ENCODE assay signal across 16 cellular contexts in genomic region chr4:73815145-73815544, GRCh38. TPM values are rescaled to one million over a fixed set of nuclear protein-coding genes. Genes with fewer than 3 reads are reported as not detected.
DNase-seq lines count a peak whose midpoint lies in the region; ATAC-seq and TF ChIP-seq lines count a peak whose summit lies in the region.
"Had no signal": no experiment of that assay in that cellular context is flagged by ENCODE, and none has a peak within 500 bp of the region (broad histone marks: within the 10 kb centered on the region; RNA-seq: fewer than 3 reads in every experiment).

No MANE protein-coding gene starts in this region.

- CTCF ChIA-PET in A673 (lab: Charles Lee) = no interaction called here

- no peaks in the 10 kb centered on the region for H3K27me3 Mint-ChIP-seq in T-helper 17 cell
- H3K27me3 Mint-ChIP-seq: activated naive CD8-positive, alpha-beta T cell treated with anti-CD3 and anti-CD28 coated beads, Interleukin-2, amount 10 ng/mL, durations not matched to agents 7 days and 5 days; T-cell had no signal

- TF ChIP-seq CTCF in A673 (conservative IDR thresholded peaks at IDR 0.05; ENCODE audit: low read depth, low read length) = no peak
- no peak for TF ChIP-seq CTCF in osteoblast (IDR thresholded peaks at IDR 0.05; ENCODE audit: extremely low read depth, low read depth, low read length)

- POLR2A ChIA-PET in A673 (lab: Charles Lee; ENCODE audit: low non-redundant PET) = no interaction called here

- no peak overlapping the region for H3K4me3 Mint-ChIP-seq in T-helper 17 cell
- H3K4me3 Mint-ChIP-seq: activated naive CD8-positive, alpha-beta T cell treated with anti-CD3 and anti-CD28 coated beads, Interleukin-2, amount 10 ng/mL, durations not matched to agents 7 days and 5 days; HFFc6; nephron progenitor cell; T-cell had no signal

- ATAC-seq in T-helper 17 cell = peak; percentile 68
- ATAC-seq: T-cell had no signal

- H3K9me3 ChIP-seq in T-helper 17 cell (ENCODE audit: control insufficient read depth, low read length, poor library complexity, severe bottlenecking) (no peaks in the 10 kb centered on the region), A673 (ENCODE audit: low read depth, low read length, poor library complexity, severe bottlenecking) (no peaks in the 10 kb centered on the region), osteoblast (ENCODE audit: low read depth, low read length) (no peaks in the 10 kb centered on the region)
- H3K9me3 ChIP-seq: tibial artery had no signal

- H3K27ac Mint-ChIP-seq in T-helper 17 cell = no peak overlapping the region
- H3K27ac Mint-ChIP-seq: activated naive CD8-positive, alpha-beta T cell treated with anti-CD3 and anti-CD28 coated beads, Interleukin-2, amount 10 ng/mL, durations not matched to agents 7 days and 5 days; HFFc6; nephron progenitor cell; T-cell had no signal

- BruUV-seq in A673 (replicated peaks; lab: Mats Ljungman, UMichigan) = no TSS peak

- H3K36me3 Mint-ChIP-seq in T-helper 17 cell (ENCODE audit: low read depth) = no peaks in the 10 kb centered on the region
- H3K36me3 Mint-ChIP-seq: activated naive CD8-positive, alpha-beta T cell treated with anti-CD3 and anti-CD28 coated beads, Interleukin-2, amount 10 ng/mL, durations not matched to agents 7 days and 5 days; T-cell had no signal

- intact Hi-C loops in A673 (cut with micrococcal nuclease; ENCODE audit: unreplicated experiment) = no loop called here

- no peaks in the 10 kb centered on the region for H4K20me1 ChIP-seq in osteoblast (ENCODE audit: insufficient read depth, low read length)

- H3K4me1 Mint-ChIP-seq in T-helper 17 cell = no peaks in the 10 kb centered on the region
- H3K4me1 Mint-ChIP-seq: activated naive CD8-positive, alpha-beta T cell treated with anti-CD3 and anti-CD28 coated beads, Interleukin-2, amount 10 ng/mL, durations not matched to agents 7 days and 5 days; nephron progenitor cell; T-cell had no signal

- no peak overlapping the region for H3K4me2 ChIP-seq in osteoblast (ENCODE audit: insufficient read depth, low read length)
- H3K4me2 ChIP-seq: smooth muscle cell had no signal

- no peak overlapping the region for H2AFZ ChIP-seq in osteoblast (ENCODE audit: low read length)

- no peaks in the 10 kb centered on the region for H3K79me2 ChIP-seq in osteoblast (ENCODE audit: insufficient read depth, low read length)

- peak; percentile 1 for DNase-seq in NCI-H2196 treated with DMSO at 0.1 percent for 48 hours (lab: John Stamatoyannopoulos, UW; ENCODE audit: unreplicated experiment)
- DNase-seq in NCI-H2196 (lab: John Stamatoyannopoulos, UW; ENCODE audit: unreplicated experiment) = no peak
- DNase-seq in Kasumi-1 (lab: John Stamatoyannopoulos, UW) = peak; percentile 38 to 47
- no peak for DNase-seq in T-helper 17 cell
- DNase-seq in lung microvascular endothelial cell (ENCODE audit: low read depth in 2 of 2) = peak; percentile 36
- DNase-seq in A673 (ENCODE audit: low spot score) = no peak
- no peak for DNase-seq in osteoblast (ENCODE audit: insufficient read length, low spot score, missing footprints)
- no peak for DNase-seq in GM19240 (ENCODE audit: insufficient read length, low spot score)
- DNase-seq: activated naive CD8-positive, alpha-beta T cell treated with anti-CD3 and anti-CD28 coated beads, Interleukin-2, amount 10 ng/mL, durations not matched to agents 7 days and 5 days; HFFc6; nephron progenitor cell; NK-92 treated with Interleukin-12 subunit alpha and Interleukin-12 subunit beta, amount 100 ng/mL, for 24 hours; T-cell; tibial artery had no signal

- no peaks in the 10 kb centered on the region for H3K4me1 ChIP-seq in A673 (ENCODE audit: insufficient read depth, low read length, poor library complexity, severe bottlenecking)
- H3K4me1 ChIP-seq in osteoblast (ENCODE audit: insufficient read depth, low read length) = peaks cover 3% of the 10 kb centered on the region
- H3K4me1 ChIP-seq: tibial artery had no signal

- H3K27me3 ChIP-seq in A673 (replicated peaks; ENCODE audit: insufficient read depth, low read depth, low read length, poor library complexity) (no peaks in the 10 kb centered on the region), osteoblast (ENCODE audit: insufficient read depth, low read length) (no peaks in the 10 kb centered on the region)
- H3K27me3 ChIP-seq: tibial artery had no signal

- H3K27ac ChIP-seq in A673 (ENCODE audit: low read depth, low read length, poor library complexity, severe bottlenecking) = no peak overlapping the region
- H3K27ac ChIP-seq in osteoblast (ENCODE audit: low read depth, low read length) = no peak overlapping the region
- H3K27ac ChIP-seq: tibial artery had no signal

- H3K4me3 ChIP-seq in A673 (ENCODE audit: low read depth, low read length, poor library complexity, severe bottlenecking) = no peak overlapping the region
- no peak overlapping the region for H3K4me3 ChIP-seq in osteoblast (ENCODE audit: insufficient read depth, low read length)
- H3K4me3 ChIP-seq: smooth muscle cell, tibial artery had no signal

- H3K36me3 ChIP-seq in A673 (ENCODE audit: insufficient read depth, low read length, poor library complexity, severe bottlenecking) (no peaks in the 10 kb centered on the region), osteoblast (ENCODE audit: insufficient read depth, low read length) (no peaks in the 10 kb centered on the region)
- H3K36me3 ChIP-seq: tibial artery had no signal

RNA-seq across cellular contexts. Expression of gene CXCL6, which starts 21.3 kb away (rescaled TPM):
- total RNA-seq in T-helper 17 cell = not detected
- 0.22 and 0.40 TPM in 2 replicates for total RNA-seq in lung microvascular endothelial cell
- 0.28 and 0.56 TPM in 2 replicates for total RNA-seq in A673 (2021)
- total RNA-seq in osteoblast = 1.1 TPM in 1 of 2 replicates, not detected in the other
- total RNA-seq: activated naive CD8-positive, alpha-beta T cell treated with anti-CD3 and anti-CD28 coated beads, Interleukin-2, amount 10 ng/mL, durations not matched to agents 7 days and 5 days; T-cell had no signal

RNA-seq across cellular contexts. Expression of gene PF4V1, which starts 38.0 kb away (rescaled TPM):
- 10 to 100 TPM in 1 of 2 donors, not detected in 1; 67.9 TPM for total RNA-seq in T-helper 17 cell
- total RNA-seq in lung microvascular endothelial cell = not detected in 2 replicates
- not detected in 2 replicates for total RNA-seq in A673 (2021)
- total RNA-seq in osteoblast = not detected in 2 replicates
- total RNA-seq: activated naive CD8-positive, alpha-beta T cell treated with anti-CD3 and anti-CD28 coated beads, Interleukin-2, amount 10 ng/mL, durations not matched to agents 7 days and 5 days; fibroblast of villous mesenchyme; HFFc6; smooth muscle cell had no signal

RNA-seq across cellular contexts. Expression of gene CXCL1, which starts 54.0 kb away (rescaled TPM):
- under 1 TPM in 1 of 2 donors, not detected in 1; 0.31 TPM for total RNA-seq in T-helper 17 cell
- total RNA-seq in lung microvascular endothelial cell = 10.5 and 36.3 TPM in 2 replicates
- 0.45 TPM in 1 of 2 replicates, not detected in the other for total RNA-seq in A673 (2021)
- total RNA-seq in osteoblast = 0.29 and 4.7 TPM in 2 replicates
- total RNA-seq: activated naive CD8-positive, alpha-beta T cell treated with anti-CD3 and anti-CD28 coated beads, Interleukin-2, amount 10 ng/mL, durations not matched to agents 7 days and 5 days; T-cell had no signal

Comparison
In these comparisons a context has a peak if more than half of its experiments do, and no peak if none do; other contexts are left out.
1. DNase-seq: peak in NCI-H2196 treated with DMSO at 0.1 percent for 48 hours (single experiment), Kasumi-1 (2 of 2) and lung microvascular endothelial cell (2 of 2); none in NCI-H2196 (single experiment), T-helper 17 cell (0 of 3), A673 (single experiment), osteoblast (single experiment) and GM19240 (single experiment).